20 cellular contexts compared by ENCODE assay signal in the genomic region with DNA sequence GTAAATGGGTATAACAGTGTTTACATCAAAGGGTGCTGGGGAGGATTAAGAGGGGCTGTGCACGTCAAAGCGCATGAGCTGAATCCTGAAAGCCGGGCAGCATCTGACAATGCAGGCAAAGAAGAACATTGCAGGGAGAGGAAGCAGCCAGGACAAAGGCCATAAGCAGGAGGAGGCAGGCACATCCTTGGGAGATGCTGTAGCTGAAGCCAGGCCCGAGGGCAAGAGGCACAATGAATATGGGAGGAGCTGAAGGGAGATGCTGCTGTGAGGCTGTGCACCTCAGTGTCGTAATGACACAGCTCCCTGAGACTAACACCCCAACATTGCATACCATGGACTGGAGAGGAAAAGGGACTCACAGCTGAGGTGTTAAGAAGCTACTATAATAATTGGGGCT.
"Had no signal": no experiment of that assay in that cellular context is flagged by ENCODE, and none has a peak within 500 bp of the region (broad histone marks: within the 10 kb centered on the region; RNA-seq: fewer than 3 reads in every experiment).

No MANE protein-coding gene starts in this region.

- DNase-seq: foreskin keratinocyte; head of caudate nucleus; hippocampal formation; islet precursor cell; naive thymus-derived CD4-positive, alpha-beta T cell; nephron progenitor cell; psoas muscle; retina; spleen; stimulated activated CD4-positive, alpha-beta T cell treated with anti-CD3 and anti-CD28 coated beads, Interleukin-15, amount 100 ng/mL, for 24 hours; stimulated activated CD4-positive, alpha-beta T cell treated with anti-CD3 and anti-CD28 coated beads, Interleukin-1b, Interleukin-23, amount 100 ng/mL, for 48 hours; stimulated activated CD4-positive, alpha-beta T cell treated with anti-CD3 and anti-CD28 coated beads, Interleukin-4, amount 100 ng/mL, for 24 hours; stimulated activated naive CD4-positive, alpha-beta T cell; uterus had no signal

- H3K9me3 ChIP-seq: neutrophil, psoas muscle, spleen, stomach, uterus had no signal

- H3K4me1 ChIP-seq: foreskin keratinocyte, psoas muscle, uterus had no signal

- H3K27me3 ChIP-seq: foreskin keratinocyte, neutrophil, spleen, stomach, uterus had no signal

- H3K9me3 Mint-ChIP-seq: naive thymus-derived CD4-positive, alpha-beta T cell; nephron progenitor cell; type B pancreatic cell had no signal

- H3K27me3 Mint-ChIP-seq: naive thymus-derived CD4-positive, alpha-beta T cell; type B pancreatic cell had no signal

- H3K36me3 ChIP-seq: uterus had no signal

- H3K4me3 ChIP-seq: lung, psoas muscle, spleen, stomach, uterus had no signal

- H3K27ac ChIP-seq: foreskin keratinocyte, neutrophil, psoas muscle, spleen, stomach, uterus had no signal

- H3K27ac Mint-ChIP-seq: nephron progenitor cell, type B pancreatic cell had no signal

- H3K4me3 Mint-ChIP-seq: naive thymus-derived CD4-positive, alpha-beta T cell; nephron progenitor cell; type B pancreatic cell had no signal

- ATAC-seq: foreskin keratinocyte; left lobe of liver; naive thymus-derived CD4-positive, alpha-beta T cell; sciatic nerve had no signal
